Comparison of ENCODE assay signal across 18 cellular contexts in genomic region chr15:101192081-101192480, GRCh38. TPM values are rescaled to one million over a fixed set of nuclear protein-coding genes. Genes with fewer than 3 reads are reported as not detected.
DNase-seq lines count a peak whose midpoint lies in the region; ATAC-seq and TF ChIP-seq lines count a peak whose summit lies in the region.
"Had no signal": no experiment of that assay in that cellular context is flagged by ENCODE, and none has a peak within 500 bp of the region (broad histone marks: within the 10 kb centered on the region; RNA-seq: fewer than 3 reads in every experiment).

No MANE protein-coding gene starts in this region.

- H3K27ac Mint-ChIP-seq in HFFc6, result peak overlapping the region; percentile 96
- peak overlapping the region in 4 of 5 experiments; percentile 15 to 67 (median 65) for H3K27ac Mint-ChIP-seq in brain
- peak overlapping the region; percentile 68 for H3K27ac Mint-ChIP-seq in neural progenitor cell

- H3K4me1 ChIP-seq in neural progenitor cell (peaks cover 17% of the 10 kb centered on the region), psoas muscle (peaks cover 47% of the 10 kb centered on the region), PC-9 (replicated peaks; ENCODE audit: insufficient read depth) (no peaks in the 10 kb centered on the region)

- peak; percentile 14 for DNase-seq in NCI-H1105 treated with DMSO at 0.1 percent for 48 hours (lab: John Stamatoyannopoulos, UW)
- no peak for DNase-seq in NCI-H1105 (lab: John Stamatoyannopoulos, UW)
- no peak for DNase-seq in HFFc6
- no peak for DNase-seq in neural progenitor cell (ENCODE audit: low spot score)
- no peak for DNase-seq in NCI-H446 treated with DMSO at 0.1 percent for 48 hours (lab: John Stamatoyannopoulos, UW)
- no peak for DNase-seq in psoas muscle
- no peak for DNase-seq in PC-9
- DNase-seq: 8988T; activated CD4-positive, alpha-beta T cell treated with anti-CD3 and anti-CD28 coated beads for 4 hours; Calu3; dermis blood vessel endothelial cell; islet precursor cell; naive thymus-derived CD4-positive, alpha-beta T cell; NCI-H1694 treated with DMSO at 0.1 percent for 48 hours; SW 1271; thyroid gland had no signal

- ATAC-seq in psoas muscle, result no peak
- ATAC-seq: naive thymus-derived CD4-positive, alpha-beta T cell had no signal

- WGBS in psoas muscle, 3 donors, result 72 to 87% (median 83%) methylated on average over 3 of the region's 3 CpGs

- H3K9me2 ChIP-seq in PC-9 (ENCODE audit: insufficient read depth), result no peaks in the 10 kb centered on the region

- H3K4me3 ChIP-seq in neural progenitor cell, result no peak overlapping the region
- no peak overlapping the region for H3K4me3 ChIP-seq in psoas muscle
- no peak overlapping the region for H3K4me3 ChIP-seq in PC-9
- H3K4me3 ChIP-seq: thyroid gland had no signal

- H3K27me3 Mint-ChIP-seq in HFFc6 (ENCODE audit: insufficient read depth), result no peaks in the 10 kb centered on the region
- peaks cover 4% of the 10 kb centered on the region for H3K27me3 Mint-ChIP-seq in brain
- H3K27me3 Mint-ChIP-seq in neural progenitor cell (ENCODE audit: insufficient read depth, low read depth), result no peaks in the 10 kb centered on the region
- H3K27me3 Mint-ChIP-seq: naive thymus-derived CD4-positive, alpha-beta T cell had no signal

- CTCF ChIA-PET in PC-9 (lab: Charles Lee), result no interaction called here

- TF ChIP-seq CTCF in HFFc6 (IDR thresholded peaks at IDR 0.05) (no peak), brain (conservative IDR thresholded peaks at IDR 0.05) (no peak), neural progenitor cell (IDR thresholded peaks at IDR 0.05) (no peak), psoas muscle (IDR thresholded peaks at IDR 0.05) (no peak), PC-9 (conservative IDR thresholded peaks at IDR 0.05) (no peak)

- no peak overlapping the region for H3K9ac ChIP-seq in neural progenitor cell

- H3K27me3 ChIP-seq in neural progenitor cell (no peaks in the 10 kb centered on the region), psoas muscle (ENCODE audit: insufficient read depth in 3 of 3, low read length in 2 of 3) (no peaks in the 10 kb centered on the region), PC-9 (ENCODE audit: insufficient read depth, low read depth) (no peaks in the 10 kb centered on the region)
- H3K27me3 ChIP-seq: thyroid gland had no signal

- H3K27ac ChIP-seq in neural progenitor cell, result no peak overlapping the region
- H3K27ac ChIP-seq in psoas muscle, result no peak overlapping the region
- H3K27ac ChIP-seq in PC-9, result no peak overlapping the region
- H3K27ac ChIP-seq: thyroid gland had no signal

- H3K36me3 ChIP-seq in neural progenitor cell (no peaks in the 10 kb centered on the region), psoas muscle (ENCODE audit: insufficient read depth in 1 of 2, low read depth in 1 of 2) (no peaks in the 10 kb centered on the region), PC-9 (ENCODE audit: low read depth) (no peaks in the 10 kb centered on the region)
- H3K36me3 ChIP-seq: thyroid gland had no signal

- H3K4me1 Mint-ChIP-seq in HFFc6 (ENCODE audit: low read depth) (peaks cover 83% of the 10 kb centered on the region), brain (peaks cover 82% of the 10 kb centered on the region), neural progenitor cell (peaks cover 46% of the 10 kb centered on the region)

- intact Hi-C loops in psoas muscle (cut with DNase I), result loop anchor here in 1 of 2 donors (10.0 kb wide), 1 partner anchor 53 kb away; no protein-coding TSS in a partner anchor
- intact Hi-C loops in PC-9 (cut with micrococcal nuclease; ENCODE audit: unreplicated experiment), result no loop called here

- no peaks in the 10 kb centered on the region for H3K9me3 ChIP-seq in neural progenitor cell (ENCODE audit: low read depth)
- no peaks in the 10 kb centered on the region for H3K9me3 ChIP-seq in psoas muscle
- H3K9me3 ChIP-seq in PC-9 (ENCODE audit: insufficient read depth, low read depth), result no peaks in the 10 kb centered on the region
- H3K9me3 ChIP-seq: thyroid gland had no signal

- H3K9me3 Mint-ChIP-seq in HFFc6 (no peaks in the 10 kb centered on the region), brain (no peaks in the 10 kb centered on the region), neural progenitor cell (peaks cover 3% of the 10 kb centered on the region)
- H3K9me3 Mint-ChIP-seq: activated naive CD4-positive, alpha-beta T cell treated with anti-CD3 and anti-CD28 coated beads, Interleukin-2, amount 50 U/mL, for 72 hours; naive thymus-derived CD4-positive, alpha-beta T cell had no signal

- POLR2A ChIA-PET in PC-9 (lab: Charles Lee; ENCODE audit: unreplicated experiment), result no interaction called here

- H3K36me3 Mint-ChIP-seq in HFFc6 (ENCODE audit: low read depth) (peaks cover 9% of the 10 kb centered on the region; the same call in 1 of the 2 replicates), brain (peaks cover 16% of the 10 kb centered on the region), neural progenitor cell (peaks cover 11% of the 10 kb centered on the region)

- H3K4me2 ChIP-seq in neural progenitor cell (no peak overlapping the region), PC-9 (no peak overlapping the region)

- H3F3A ChIP-seq in neural progenitor cell (ENCODE audit: low read depth) (no peaks in the 10 kb centered on the region), PC-9 (ENCODE audit: insufficient read depth, low read depth) (no peaks in the 10 kb centered on the region; the same call in none of the 2 replicates)

- H3K4me3 Mint-ChIP-seq in HFFc6, result peak overlapping the region; percentile 8; the same call in 1 of the 2 replicates
- H3K4me3 Mint-ChIP-seq in brain, result no peak overlapping the region
- no peak overlapping the region for H3K4me3 Mint-ChIP-seq in neural progenitor cell

- H2AFZ ChIP-seq in neural progenitor cell (replicated peaks), result no peak overlapping the region
- H2AFZ ChIP-seq in PC-9, result no peak overlapping the region

- H3K79me2 ChIP-seq in neural progenitor cell (ENCODE audit: low read depth) (peaks cover 96% of the 10 kb centered on the region), PC-9 (ENCODE audit: low read depth) (peaks cover 26% of the 10 kb centered on the region; the same call in 1 of the 2 replicates)

- H4K20me1 ChIP-seq in neural progenitor cell (ENCODE audit: low read depth), result peaks cover 82% of the 10 kb centered on the region
- peaks cover 23% of the 10 kb centered on the region for H4K20me1 ChIP-seq in PC-9 (ENCODE audit: insufficient read depth)

- no TSS peak for BruUV-seq in PC-9 (replicated peaks; lab: Mats Ljungman, UMichigan)

RNA-seq across cellular contexts. Expression of gene CHSY1, which starts 59.8 kb away (rescaled TPM):
- 10 to 100 TPM; 29.2 to 44.2 (median 40.0) TPM for total RNA-seq in HFFc6 (2021; fragmentation: NEBNext Ultra II Directional; extraction: Animal tissue kit (Norgen Biotek cat#: 25700))
- polyA plus RNA-seq in brain (ENCODE audit: insufficient read depth, low read depth, low replicate concordance), result 23.9 TPM
- 23.3 TPM in 2 replicates for total RNA-seq in neural progenitor cell (ENCODE audit: low replicate concordance)
- total RNA-seq in psoas muscle, result 10 to 100 TPM in 2 of 4 donors, 1 to 10 TPM in 2; 6.7 to 11.4 (median 8.5) TPM
- 1 to 10 TPM; 2.9 to 5.0 (median 4.4) TPM for polyA plus RNA-seq in psoas muscle
- 10.3 and 10.7 TPM in 2 replicates for total RNA-seq in PC-9 (2021)
